ENCODE assay signal across 8 cellular contexts in the genomic region with DNA sequence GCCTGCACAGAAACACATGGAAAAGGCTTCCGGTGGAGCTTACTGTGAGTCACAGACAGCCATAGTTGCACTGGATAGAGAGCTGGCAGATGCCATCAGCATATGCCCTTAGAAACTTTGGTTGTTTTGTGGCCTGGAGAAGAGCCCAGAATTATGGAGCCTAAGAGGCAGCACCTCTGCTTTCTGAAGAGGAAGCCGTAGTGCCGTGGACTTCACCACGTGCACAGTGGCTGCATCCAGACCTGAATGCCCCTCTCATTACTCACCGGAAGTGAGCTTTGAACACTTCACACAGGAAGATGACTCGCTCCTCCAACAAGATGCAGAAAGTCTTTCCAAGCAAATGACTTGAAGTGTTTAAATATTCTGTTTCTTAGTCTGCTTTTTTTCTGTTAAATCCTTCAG. TPM values are rescaled to one million over a fixed set of nuclear protein-coding genes. Genes with fewer than 3 reads are reported as not detected.
DNase-seq lines count a peak whose midpoint lies in the region; ATAC-seq and TF ChIP-seq lines count a peak whose summit lies in the region.

No MANE protein-coding gene starts in this region.

- no peaks in the 10 kb centered on the region for H4K20me1 ChIP-seq in fibroblast of lung (ENCODE audit: control insufficient read depth, extremely low read depth, insufficient read depth, low read length)

- peak in 1 of 4 donors; percentile 69 for TF ChIP-seq EP300 in upper lobe of left lung (IDR thresholded peaks at IDR 0.05)

- H3K27me3 ChIP-seq in fibroblast of lung (ENCODE audit: control insufficient read depth, insufficient read depth, low read length) (no peaks in the 10 kb centered on the region), parathyroid adenoma (ENCODE audit: control insufficient read depth, insufficient read depth, low read length) (no peaks in the 10 kb centered on the region), upper lobe of left lung (no peaks in the 10 kb centered on the region)

- H3K4me3 ChIP-seq in fibroblast of lung (replicated peaks in 1 of 4; ENCODE audit: control extremely low read depth in 1 of 4, insufficient read depth in 1 of 4, low read depth in 3 of 4, low read length in 4 of 4) (no peak overlapping the region), parathyroid adenoma (ENCODE audit: low read depth, low read length) (no peak overlapping the region), upper lobe of left lung (no peak overlapping the region)

- H3K9ac ChIP-seq in fibroblast of lung (ENCODE audit: insufficient read depth, low read length) (no peak overlapping the region), parathyroid adenoma (no peak overlapping the region)

- H3K9me3 ChIP-seq in fibroblast of lung (ENCODE audit: control insufficient read depth, insufficient read depth, low read depth, low read length) = no peaks in the 10 kb centered on the region
- no peaks in the 10 kb centered on the region for H3K9me3 ChIP-seq in parathyroid adenoma (ENCODE audit: control insufficient read depth, low read length)
- H3K9me3 ChIP-seq in upper lobe of left lung = no peaks in the 10 kb centered on the region

- H2AFZ ChIP-seq in fibroblast of lung (ENCODE audit: low read length) = no peak overlapping the region
- H2AFZ ChIP-seq in parathyroid adenoma = peak overlapping the region; percentile 53

- peaks cover 25% of the 10 kb centered on the region for H3K4me1 ChIP-seq in fibroblast of lung (ENCODE audit: control insufficient read depth, extremely low read depth, insufficient read depth, low read length)
- H3K4me1 ChIP-seq in parathyroid adenoma = peaks cover 7% of the 10 kb centered on the region
- peaks cover 27 to 38% (median 33%) of the 10 kb centered on the region in 4 donors for H3K4me1 ChIP-seq in upper lobe of left lung

- no peaks in the 10 kb centered on the region for H3K79me2 ChIP-seq in fibroblast of lung (ENCODE audit: control insufficient read depth, insufficient read depth, low read length)
- H3K79me2 ChIP-seq in parathyroid adenoma = no peaks in the 10 kb centered on the region

- H3K27ac ChIP-seq in fibroblast of lung (ENCODE audit: insufficient read depth, low read length) (peak overlapping the region; percentile 69), parathyroid adenoma (peak overlapping the region; percentile 19), upper lobe of left lung (peak overlapping the region; percentile 50 to 77 (median 68))

- H3K4me2 ChIP-seq in fibroblast of lung (ENCODE audit: extremely low read depth, insufficient read depth, low read length) (peak overlapping the region; percentile 20), parathyroid adenoma (ENCODE audit: low read length) (no peak overlapping the region)

- TF ChIP-seq POLR2A in upper lobe of left lung (IDR thresholded peaks at IDR 0.05) = no peak

- peak; percentile 58 for ATAC-seq in GM21515 (IDR thresholded peaks at IDR 0.05; ENCODE audit: unreplicated experiment)
- peak; percentile 86 to 91 for ATAC-seq in upper lobe of left lung (ENCODE audit: low FRiP score in 2 of 2)
- ATAC-seq in HG03095 (IDR thresholded peaks at IDR 0.05; ENCODE audit: unreplicated experiment) = no peak

- WGBS in upper lobe of left lung, 2 donors = 3 to 9% methylated on average over 6 of the region's 6 CpGs

- peak; percentile 60 for DNase-seq in CD1c-positive myeloid dendritic cell (ENCODE audit: extremely low spot score)
- DNase-seq in NCI-H2107 treated with DMSO at 0.1 percent for 48 hours (lab: John Stamatoyannopoulos, UW; ENCODE audit: unreplicated experiment) = peak; percentile 32
- DNase-seq in activated CD8-positive, alpha-beta memory T cell treated with anti-CD3 and anti-CD28 coated beads, Interleukin-2, amount 50 U/mL, for 4 hours = peak; percentile 46
- peak; percentile 99 to 100 for DNase-seq in fibroblast of lung (ENCODE audit: low read depth in 2 of 2)
- DNase-seq in upper lobe of left lung = peak in 1 of 2 donors; percentile 81

- H3K36me3 ChIP-seq in fibroblast of lung (ENCODE audit: control insufficient read depth, insufficient read depth, low read length) (no peaks in the 10 kb centered on the region), parathyroid adenoma (ENCODE audit: control insufficient read depth, insufficient read depth, low read length) (no peaks in the 10 kb centered on the region), upper lobe of left lung (no peaks in the 10 kb centered on the region)

- TF ChIP-seq CTCF in fibroblast of lung (conservative IDR thresholded peaks at IDR 0.05 in 1 of 2, IDR thresholded peaks at IDR 0.05 in 1 of 2; ENCODE audit: low read depth in 1 of 2, low read length in 2 of 2) (no peak), parathyroid adenoma (IDR thresholded peaks at IDR 0.05) (no peak), upper lobe of left lung (IDR thresholded peaks at IDR 0.05) (no peak)

RNA-seq across cellular contexts. Expression of gene JUN, which starts 28.4 kb away (rescaled TPM):
- 112 and 145 TPM in 2 replicates for total RNA-seq in fibroblast of lung
- polyA plus RNA-seq in fibroblast of lung = 22.6 and 73.7 TPM in 2 replicates
- polyA plus RNA-seq in fibroblast of lung (2012) = 39.2 and 112 TPM in 2 replicates
- 34.1 and 57.9 TPM in 2 replicates for polyA minus RNA-seq in fibroblast of lung (ENCODE audit: low replicate concordance)
- 100 to 1,000 TPM; 142 to 400 (median 236) TPM for total RNA-seq in upper lobe of left lung

RNA-seq across cellular contexts. Expression of gene MYSM1, which starts 55.6 kb away (rescaled TPM):
- total RNA-seq in fibroblast of lung (17.2 and 21.8 TPM in 2 replicates), upper lobe of left lung (10 to 100 TPM; 20.5 to 79.0 (median 27.6) TPM)
- polyA plus RNA-seq in fibroblast of lung = 11.7 and 16.3 TPM in 2 replicates
- 4.4 and 5.7 TPM in 2 replicates for polyA plus RNA-seq in fibroblast of lung (2012)
- 2.1 and 4.7 TPM in 2 replicates for polyA minus RNA-seq in fibroblast of lung (ENCODE audit: low replicate concordance)

Comparison
In these comparisons a context has a peak if more than half of its experiments do, and no peak if none do; other contexts are left out.
1. H3K27ac ChIP-seq: peak in every context shown above with its lines; median percentile 69 in fibroblast of lung; 68 in upper lobe of left lung; 19 in parathyroid adenoma.